Comparison of ENCODE assay signal across 34 cellular contexts in the genomic region with DNA sequence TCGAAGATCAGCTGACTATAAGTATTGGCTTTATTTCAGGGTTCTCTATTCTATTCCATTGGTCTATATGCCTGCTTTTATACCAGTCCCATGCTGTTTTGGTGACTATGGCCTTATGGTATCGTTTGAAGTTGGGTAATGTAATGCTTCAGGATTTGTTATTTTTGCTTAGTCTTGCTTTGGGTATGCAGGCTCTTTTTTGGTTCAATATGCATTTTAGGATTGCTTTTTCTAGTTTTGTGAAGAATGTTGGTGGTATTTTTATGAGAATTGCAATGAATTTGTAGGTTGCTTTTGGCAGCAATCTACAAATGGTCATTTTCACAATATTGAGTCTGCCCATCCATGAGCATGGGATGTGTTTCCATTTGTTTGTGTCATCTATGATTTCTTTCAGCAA.
DNase-seq lines count a peak whose midpoint lies in the region; ATAC-seq and TF ChIP-seq lines count a peak whose summit lies in the region.
"Had no signal": no experiment of that assay in that cellular context is flagged by ENCODE, and none has a peak within 500 bp of the region (broad histone marks: within the 10 kb centered on the region; RNA-seq: fewer than 3 reads in every experiment).

No MANE protein-coding gene starts in this region.

- no peak overlapping the region for H3K4me3 ChIP-seq in AG09309 (ENCODE audit: control insufficient read depth, low read depth, low read length)
- no peak overlapping the region for H3K4me3 ChIP-seq in heart right ventricle
- H3K4me3 ChIP-seq: A549; BLaER1; BLaER1 treated with 17β-estradiol and CSF1 and Interleukin-3, amounts not matched to agents 10 nM and 100 nM had no signal

- H3K9me3 Mint-ChIP-seq in HFFc6 = peaks cover 3% of the 10 kb centered on the region; the same call in 1 of the 2 replicates
- no peaks in the 10 kb centered on the region for H3K9me3 Mint-ChIP-seq in CD4-positive, alpha-beta T cell

- H3K36me3 ChIP-seq in heart right ventricle = no peaks in the 10 kb centered on the region
- H3K36me3 ChIP-seq: BE2C; BLaER1; BLaER1 treated with 17β-estradiol and CSF1 and Interleukin-3, amounts not matched to agents 10 nM and 100 nM had no signal

- peaks cover 3% of the 10 kb centered on the region; the same call in 1 of the 2 replicates for H3K27me3 Mint-ChIP-seq in HFFc6 (ENCODE audit: insufficient read depth)
- H3K27me3 Mint-ChIP-seq in CD4-positive, alpha-beta T cell = no peaks in the 10 kb centered on the region
- H3K27me3 Mint-ChIP-seq: B cell; CD4-positive, alpha-beta memory T cell; CD4-positive, CD25-positive, alpha-beta regulatory T cell; CD8-positive, alpha-beta memory T cell had no signal

- no peak overlapping the region for H3K27ac ChIP-seq in heart right ventricle
- no peak overlapping the region for H3K27ac ChIP-seq in CD4-positive, alpha-beta T cell (ENCODE audit: low read depth, low read length)
- H3K27ac ChIP-seq: 22Rv1; A549; BLaER1; BLaER1 treated with 17β-estradiol and CSF1 and Interleukin-3, amounts not matched to agents 10 nM and 100 nM; C4-2B had no signal

- ATAC-seq in heart right ventricle (no peak), HG03097 (IDR thresholded peaks at IDR 0.05; ENCODE audit: low FRiP score, unreplicated experiment) (no peak)
- ATAC-seq in CD4-positive, alpha-beta T cell (ENCODE audit: poor library complexity) = no peak
- ATAC-seq: A549; CD8-positive, alpha-beta T cell had no signal

- H3K27me3 ChIP-seq in heart right ventricle = no peaks in the 10 kb centered on the region
- H3K27me3 ChIP-seq in CD4-positive, alpha-beta T cell (ENCODE audit: control insufficient read depth, insufficient read depth, low read length) = no peaks in the 10 kb centered on the region
- H3K27me3 ChIP-seq: BE2C; BLaER1; BLaER1 treated with 17β-estradiol and CSF1 and Interleukin-3, amounts not matched to agents 10 nM and 100 nM had no signal

- no peaks in the 10 kb centered on the region for H3K4me1 ChIP-seq in heart right ventricle
- H3K4me1 ChIP-seq: A549; BE2C; BLaER1; BLaER1 treated with 17β-estradiol and CSF1 and Interleukin-3, amounts not matched to agents 10 nM and 100 nM; Caco-2 had no signal

- 73 to 88% methylated on average over 2 of the region's 2 CpGs for WGBS in heart right ventricle, 2 donors

- intact Hi-C loops in heart right ventricle (cut with DNase I) = no loop called here
- intact Hi-C loops in CD4-positive, alpha-beta T cell (cut with DNase I, micrococcal nuclease) = no loop called here

- H3K9me3 ChIP-seq in heart right ventricle = peaks cover 0 to 13% (median 0%) of the 10 kb centered on the region in 11 donors
- no peaks in the 10 kb centered on the region for H3K9me3 ChIP-seq in CD4-positive, alpha-beta T cell (ENCODE audit: control insufficient read depth, low read length)
- H3K9me3 ChIP-seq: A549, BE2C, Caco-2 had no signal

- peak overlapping the region; percentile 4; the same call in 1 of the 2 replicates for H3K4me3 Mint-ChIP-seq in HFFc6
- H3K4me3 Mint-ChIP-seq in CD4-positive, alpha-beta T cell = no peak overlapping the region
- H3K4me3 Mint-ChIP-seq: B cell; CD14-positive monocyte; CD4-positive, alpha-beta memory T cell; CD4-positive, CD25-positive, alpha-beta regulatory T cell; CD8-positive, alpha-beta memory T cell; CD8-positive, alpha-beta T cell had no signal

- TF ChIP-seq CTCF in AG09309 (IDR thresholded peaks at IDR 0.05; ENCODE audit: control insufficient read depth, insufficient read depth, low read depth, low read length, missing control alignments) = no peak
- no peak for TF ChIP-seq CTCF in HFFc6 (IDR thresholded peaks at IDR 0.05)
- no peak for TF ChIP-seq CTCF in heart right ventricle (IDR thresholded peaks at IDR 0.05)
- no peak for TF ChIP-seq CTCF in CD4-positive, alpha-beta T cell (IDR thresholded peaks at IDR 0.05)

- H3K4me1 Mint-ChIP-seq in HFFc6 (ENCODE audit: low read depth) = peaks cover 18% of the 10 kb centered on the region
- no peaks in the 10 kb centered on the region for H3K4me1 Mint-ChIP-seq in CD4-positive, alpha-beta T cell (ENCODE audit: low read depth)
- H3K4me1 Mint-ChIP-seq: B cell; CD14-positive monocyte; CD4-positive, alpha-beta memory T cell; CD4-positive, CD25-positive, alpha-beta regulatory T cell; CD8-positive, alpha-beta memory T cell had no signal

- H3K27ac Mint-ChIP-seq in HFFc6 = peak overlapping the region; percentile 13; the same call in 1 of the 2 replicates
- H3K27ac Mint-ChIP-seq in CD4-positive, alpha-beta T cell = no peak overlapping the region
- H3K27ac Mint-ChIP-seq: B cell; CD14-positive monocyte; CD4-positive, alpha-beta memory T cell; CD4-positive, CD25-positive, alpha-beta regulatory T cell; CD8-positive, alpha-beta memory T cell; CD8-positive, alpha-beta T cell had no signal

- H3K36me3 Mint-ChIP-seq in HFFc6 (ENCODE audit: low read depth) = no peaks in the 10 kb centered on the region
- no peaks in the 10 kb centered on the region for H3K36me3 Mint-ChIP-seq in CD4-positive, alpha-beta T cell (ENCODE audit: low read depth)
- H3K36me3 Mint-ChIP-seq: CD14-positive monocyte; CD4-positive, alpha-beta memory T cell; CD4-positive, CD25-positive, alpha-beta regulatory T cell; CD8-positive, alpha-beta memory T cell; CD8-positive, alpha-beta T cell had no signal

- DNase-seq in AG09309 (ENCODE audit: low read depth) (peak; percentile 8), EH (ENCODE audit: low read depth) (peak; percentile 52), EL (peak; percentile 39), HFFc6 (peak; percentile 57), heart right ventricle (no peak), HUDEP-2 (lab: John Stamatoyannopoulos, UW; ENCODE audit: unreplicated experiment in 76 of 76) (no peak)
- no peak for DNase-seq in CD4-positive, alpha-beta T cell
- DNase-seq: 8988T; ACHN; AML-193; BE2C; C1 segment of cervical spinal cord; Caco-2; Calu3; CD4-positive, alpha-beta memory T cell; CD4-positive, CD25-positive, alpha-beta regulatory T cell; CD8-positive, alpha-beta memory T cell; CD8-positive, alpha-beta T cell; COR-L47; DMS 273 treated with DMSO at 0.1 percent for 48 hours; DMS153; DMS53; DMS79; DMS79 treated with DMSO at 0.1 percent for 48 hours; DND-41; GDM1 had no signal

- CTCF ChIA-PET in CD4-positive, alpha-beta T cell (lab: Charles Lee) = no interaction called here

- POLR2A ChIA-PET in CD4-positive, alpha-beta T cell (lab: Charles Lee) = no interaction called here

Comparison
In these comparisons a context has a peak if more than half of its experiments do, and no peak if none do; other contexts are left out.
1. DNase-seq: peak in AG09309 (single experiment), EH (single experiment), EL (single experiment) and HFFc6 (single experiment); none in heart right ventricle (0 of 2), HUDEP-2 (0 of 76) and CD4-positive, alpha-beta T cell (0 of 10).